Comparison of ENCODE assay signal across 1 cellular context in genomic region chr1:168553680-168554553, GRCh38.
TF ChIP-seq lines count a peak whose summit lies in the region.

No MANE protein-coding gene starts in this region.

TF ChIP-seq in H1, 55 proteins besides CTCF, POLR2A, EP300 and RAD21:
- TF ChIP-seq ASH2L (IDR thresholded peaks at IDR 0.05; ENCODE audit: low read length) (no peak), YY1 (IDR thresholded peaks at IDR 0.05; ENCODE audit: low read depth, low read length) (no peak), KDM5A (IDR thresholded peaks at IDR 0.05; ENCODE audit: low read length) (no peak), FOSL1 (IDR thresholded peaks at IDR 0.05; ENCODE audit: insufficient read depth, low read depth, low read length) (no peak), CBX8 (IDR thresholded peaks at IDR 0.05; ENCODE audit: borderline replicate concordance, low read depth, low read length) (no peak), SIN3A (conservative IDR thresholded peaks at IDR 0.05 in 1 of 2, IDR thresholded peaks at IDR 0.05 in 1 of 2; ENCODE audit: low read depth in 1 of 2, low read length in 2 of 2) (no peak), CHD1 (IDR thresholded peaks at IDR 0.05; ENCODE audit: low read depth, low read length) (no peak), SP2 (IDR thresholded peaks at IDR 0.05; ENCODE audit: low read length) (no peak), POLR2AphosphoS5 (IDR thresholded peaks at IDR 0.05; ENCODE audit: low read depth, low read length) (no peak), CTBP2 (IDR thresholded peaks at IDR 0.05; ENCODE audit: borderline replicate concordance, insufficient read depth, insufficient read length, low read length) (no peak), EZH2 (IDR thresholded peaks at IDR 0.05; ENCODE audit: low read depth, low read length, severe bottlenecking) (no peak), E2F6 (IDR thresholded peaks at IDR 0.05) (no peak), JUN (IDR thresholded peaks at IDR 0.05; ENCODE audit: low read depth, low read length) (no peak), RFX5 (IDR thresholded peaks at IDR 0.05; ENCODE audit: borderline replicate concordance, low read depth, low read length) (no peak), BRCA1 (IDR thresholded peaks at IDR 0.05; ENCODE audit: low read depth, low read length) (no peak)
